ENCODE assay signal across 23 cellular contexts in genomic region chr13:27395007-27395510, GRCh38.
"Had no signal": no experiment of that assay in that cellular context is flagged by ENCODE, and none has a peak within 500 bp of the region (broad histone marks: within the 10 kb centered on the region; RNA-seq: fewer than 3 reads in every experiment).

No MANE protein-coding gene starts in this region.

- H3K36me3 Mint-ChIP-seq: naive thymus-derived CD8-positive, alpha-beta T cell had no signal

- H3K36me3 ChIP-seq: heart left ventricle, ovary, spleen, stomach, thoracic aorta, transverse colon had no signal

- H3K4me1 Mint-ChIP-seq: naive thymus-derived CD8-positive, alpha-beta T cell had no signal

- H3K4me3 ChIP-seq: coronary artery, heart left ventricle, mucosa of descending colon, ovary, psoas muscle, spleen, stomach, thoracic aorta, transverse colon had no signal

- H3K9me3 Mint-ChIP-seq: naive thymus-derived CD8-positive, alpha-beta T cell; neural crest cell had no signal

- H3K4me1 ChIP-seq: heart left ventricle, psoas muscle, stomach had no signal

- H3K9me3 ChIP-seq: heart left ventricle, mucosa of descending colon, ovary, psoas muscle, spleen, stomach, thoracic aorta, transverse colon had no signal

- H3K27me3 ChIP-seq: ovary, spleen, stomach, transverse colon had no signal

- ATAC-seq: heart left ventricle; left lobe of liver; mucosa of descending colon; naive thymus-derived CD8-positive, alpha-beta T cell; psoas muscle; sciatic nerve had no signal

- H3K27ac Mint-ChIP-seq: naive thymus-derived CD8-positive, alpha-beta T cell had no signal

- DNase-seq: effector CD8-positive, alpha-beta T cell; foreskin melanocyte; heart left ventricle; hypothalamus; islet precursor cell; mammary epithelial cell; mucosa of descending colon; naive thymus-derived CD8-positive, alpha-beta T cell; nucleus accumbens; ovary; psoas muscle; retina; spleen; stimulated activated CD4-positive, alpha-beta T cell treated with anti-CD3 and anti-CD28 coated beads, Interleukin-2, amount 100 ng/mL, for 24 hours; stimulated activated naive CD4-positive, alpha-beta T cell; stomach; substantia nigra; transverse colon had no signal

- H3K4me3 Mint-ChIP-seq: naive thymus-derived CD8-positive, alpha-beta T cell; neural crest cell had no signal

- H3K27ac ChIP-seq: coronary artery, heart left ventricle, ovary, psoas muscle, spleen, stomach, thoracic aorta, transverse colon had no signal
